ENCODE assay signal across 18 cellular contexts in the genomic region with DNA sequence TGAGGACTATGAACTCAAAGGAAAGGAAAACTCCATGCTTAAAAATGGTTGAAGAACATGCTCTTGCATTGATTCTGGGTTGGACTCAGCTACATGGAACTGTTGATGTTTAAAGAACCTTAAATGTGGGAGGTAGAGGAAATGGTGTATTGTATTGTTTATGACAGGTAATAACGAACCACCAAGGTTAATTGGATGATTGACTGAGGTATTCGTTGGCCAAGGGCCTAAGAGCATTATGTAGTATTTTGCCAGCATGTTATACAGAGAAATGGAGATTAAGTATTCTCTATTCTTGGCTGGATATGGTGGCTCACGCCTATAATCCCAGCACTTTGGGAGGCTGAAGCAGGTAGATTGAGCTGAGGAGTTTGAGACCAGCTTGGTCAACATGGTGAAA. TPM values are rescaled to one million over a fixed set of nuclear protein-coding genes. Genes with fewer than 3 reads are reported as not detected.
DNase-seq lines count a peak whose midpoint lies in the region; ATAC-seq and TF ChIP-seq lines count a peak whose summit lies in the region.
"Had no signal": no experiment of that assay in that cellular context is flagged by ENCODE, and none has a peak within 500 bp of the region (broad histone marks: within the 10 kb centered on the region; RNA-seq: fewer than 3 reads in every experiment).

No MANE protein-coding gene starts in this region.

- TF ChIP-seq POLR2A in transverse colon (IDR thresholded peaks at IDR 0.05): no peak

- no peak overlapping the region for H3K27ac ChIP-seq in GM23338 (ENCODE audit: low read depth)
- peak overlapping the region; percentile 59 for H3K27ac ChIP-seq in SJSA1
- H3K27ac ChIP-seq in transverse colon: peak overlapping the region; percentile 10 to 67 (median 64)

- DNase-seq in GM23338 (ENCODE audit: low spot score) (no peak), SJSA1 (ENCODE audit: low read depth in 1 of 2, low spot score in 2 of 2) (no peak), mesothelial cell of epicardium (ENCODE audit: low spot score in 2 of 2, unreplicated experiment in 2 of 2) (no peak), transverse colon (peak; percentile 17)
- DNase-seq: ACHN; C1 segment of cervical spinal cord; CD4-positive, CD25-positive, alpha-beta regulatory T cell; CD8-positive, alpha-beta memory T cell; COR-L47; DMS 273 treated with DMSO at 0.1 percent for 48 hours; DMS53; DND-41 had no signal

- H3F3A ChIP-seq in GM23338 (replicated peaks; ENCODE audit: low read depth): no peaks in the 10 kb centered on the region

- TF ChIP-seq CTCF in GM23338 (conservative IDR thresholded peaks at IDR 0.05; ENCODE audit: low read depth in 2 of 2) (no peak), mesothelial cell of epicardium (IDR thresholded peaks at IDR 0.05; ENCODE audit: unreplicated experiment) (no peak), transverse colon (IDR thresholded peaks at IDR 0.05) (no peak)

- H3K4me3 ChIP-seq in GM23338 (no peak overlapping the region), SJSA1 (no peak overlapping the region), transverse colon (no peak overlapping the region)
- H3K4me3 ChIP-seq: GM12878, HAP-1 had no signal

- no peaks in the 10 kb centered on the region for H3K79me2 ChIP-seq in GM23338 (replicated peaks; ENCODE audit: insufficient read depth)

- H3K9me3 ChIP-seq in SJSA1 (replicated peaks) (peaks cover 12% of the 10 kb centered on the region; the same call in 1 of the 2 replicates), transverse colon (peaks cover 20 to 22% of the 10 kb centered on the region in 2 donors)
- H3K9me3 ChIP-seq: BE2C, HAP-1 had no signal

- 43% methylated on average over 1 to 3 of the region's 3 CpGs for WGBS in transverse colon (ENCODE audit: low coverage in 1 of 2), 2 donors

- peaks cover 14% of the 10 kb centered on the region; the same call in 1 of the 2 replicates for H3K36me3 ChIP-seq in GM23338 (ENCODE audit: insufficient read depth)
- H3K36me3 ChIP-seq in SJSA1: no peaks in the 10 kb centered on the region
- no peaks in the 10 kb centered on the region for H3K36me3 ChIP-seq in transverse colon
- H3K36me3 ChIP-seq: BE2C, HAP-1 had no signal

- H3K9me2 ChIP-seq in GM23338 (ENCODE audit: insufficient read depth): no peaks in the 10 kb centered on the region

- peak overlapping the region; percentile 45; the same call in 1 of the 2 replicates for H2AFZ ChIP-seq in GM23338

- H3K27me3 ChIP-seq in GM23338 (ENCODE audit: insufficient read depth) (no peaks in the 10 kb centered on the region), SJSA1 (replicated peaks) (no peaks in the 10 kb centered on the region), transverse colon (no peaks in the 10 kb centered on the region)
- H3K27me3 ChIP-seq: BE2C had no signal

- ATAC-seq in GM23338 (no peak), HG03108 (IDR thresholded peaks at IDR 0.05; ENCODE audit: unreplicated experiment) (no peak), GM18502 (IDR thresholded peaks at IDR 0.05; ENCODE audit: poor library complexity, unreplicated experiment) (no peak), GM18511 (IDR thresholded peaks at IDR 0.05; ENCODE audit: unreplicated experiment) (no peak)
- ATAC-seq: GM12878 had no signal

- H3K4me1 ChIP-seq in GM23338 (ENCODE audit: insufficient read depth): peaks cover 8% of the 10 kb centered on the region
- H3K4me1 ChIP-seq in SJSA1 (replicated peaks): peaks cover 19% of the 10 kb centered on the region
- H3K4me1 ChIP-seq in transverse colon: peaks cover 0 to 17% (median 11%) of the 10 kb centered on the region in 4 donors
- H3K4me1 ChIP-seq: BE2C, HAP-1 had no signal

- no peak overlapping the region for H3K4me2 ChIP-seq in GM23338

- H3K27ac Mint-ChIP-seq in GM23338 (no peak overlapping the region), mesothelial cell of epicardium (peak overlapping the region; percentile 10)
- H3K27ac Mint-ChIP-seq: CD8-positive, alpha-beta memory T cell had no signal

- H3K4me1 Mint-ChIP-seq in GM23338 (peaks cover 6% of the 10 kb centered on the region; the same call in 2 of the 3 replicates), mesothelial cell of epicardium (peaks cover 7% of the 10 kb centered on the region)
- H3K4me1 Mint-ChIP-seq: CD4-positive, CD25-positive, alpha-beta regulatory T cell; CD8-positive, alpha-beta memory T cell had no signal

- H3K27me3 Mint-ChIP-seq in GM23338 (ENCODE audit: insufficient read depth, low read depth, poor library complexity): peaks cover 8% of the 10 kb centered on the region
- no peaks in the 10 kb centered on the region for H3K27me3 Mint-ChIP-seq in mesothelial cell of epicardium (ENCODE audit: low read depth)

- H3K4me3 Mint-ChIP-seq in GM23338 (no peak overlapping the region), mesothelial cell of epicardium (no peak overlapping the region)
- H3K4me3 Mint-ChIP-seq: CD4-positive, CD25-positive, alpha-beta regulatory T cell; CD8-positive, alpha-beta memory T cell had no signal

- H3K9me3 Mint-ChIP-seq in GM23338 (peaks cover 32% of the 10 kb centered on the region), mesothelial cell of epicardium (peaks cover 19% of the 10 kb centered on the region)

- TF ChIP-seq EP300 in transverse colon (IDR thresholded peaks at IDR 0.05; ENCODE audit: low read depth): no peak

- H3K36me3 Mint-ChIP-seq in GM23338 (ENCODE audit: low read depth) (peaks cover 20% of the 10 kb centered on the region), mesothelial cell of epicardium (peaks cover 12% of the 10 kb centered on the region)
- H3K36me3 Mint-ChIP-seq: CD4-positive, CD25-positive, alpha-beta regulatory T cell had no signal

- intact Hi-C loops in transverse colon (cut with DNase I; ENCODE audit: low total_unique reads): no loop called here

- H4K20me1 ChIP-seq in GM23338 (replicated peaks; ENCODE audit: insufficient read depth): no peaks in the 10 kb centered on the region

- in situ Hi-C loops in transverse colon (cut with MboI; ENCODE audit: low pct_ligation_motif_present in 1 of 4, low pct_unique_long_range_greater_than_20kb in 1 of 4, low sequenced_read_pairs in 3 of 4): loop anchor here in 3 of 4 donors (25.0 kb wide), 1 partner anchor 346 kb away; no protein-coding TSS in a partner anchor

TF ChIP-seq in GM23338, 12 proteins besides CTCF, POLR2A, EP300 and RAD21 (continues in another document):
- TF ChIP-seq, protein P1, sequence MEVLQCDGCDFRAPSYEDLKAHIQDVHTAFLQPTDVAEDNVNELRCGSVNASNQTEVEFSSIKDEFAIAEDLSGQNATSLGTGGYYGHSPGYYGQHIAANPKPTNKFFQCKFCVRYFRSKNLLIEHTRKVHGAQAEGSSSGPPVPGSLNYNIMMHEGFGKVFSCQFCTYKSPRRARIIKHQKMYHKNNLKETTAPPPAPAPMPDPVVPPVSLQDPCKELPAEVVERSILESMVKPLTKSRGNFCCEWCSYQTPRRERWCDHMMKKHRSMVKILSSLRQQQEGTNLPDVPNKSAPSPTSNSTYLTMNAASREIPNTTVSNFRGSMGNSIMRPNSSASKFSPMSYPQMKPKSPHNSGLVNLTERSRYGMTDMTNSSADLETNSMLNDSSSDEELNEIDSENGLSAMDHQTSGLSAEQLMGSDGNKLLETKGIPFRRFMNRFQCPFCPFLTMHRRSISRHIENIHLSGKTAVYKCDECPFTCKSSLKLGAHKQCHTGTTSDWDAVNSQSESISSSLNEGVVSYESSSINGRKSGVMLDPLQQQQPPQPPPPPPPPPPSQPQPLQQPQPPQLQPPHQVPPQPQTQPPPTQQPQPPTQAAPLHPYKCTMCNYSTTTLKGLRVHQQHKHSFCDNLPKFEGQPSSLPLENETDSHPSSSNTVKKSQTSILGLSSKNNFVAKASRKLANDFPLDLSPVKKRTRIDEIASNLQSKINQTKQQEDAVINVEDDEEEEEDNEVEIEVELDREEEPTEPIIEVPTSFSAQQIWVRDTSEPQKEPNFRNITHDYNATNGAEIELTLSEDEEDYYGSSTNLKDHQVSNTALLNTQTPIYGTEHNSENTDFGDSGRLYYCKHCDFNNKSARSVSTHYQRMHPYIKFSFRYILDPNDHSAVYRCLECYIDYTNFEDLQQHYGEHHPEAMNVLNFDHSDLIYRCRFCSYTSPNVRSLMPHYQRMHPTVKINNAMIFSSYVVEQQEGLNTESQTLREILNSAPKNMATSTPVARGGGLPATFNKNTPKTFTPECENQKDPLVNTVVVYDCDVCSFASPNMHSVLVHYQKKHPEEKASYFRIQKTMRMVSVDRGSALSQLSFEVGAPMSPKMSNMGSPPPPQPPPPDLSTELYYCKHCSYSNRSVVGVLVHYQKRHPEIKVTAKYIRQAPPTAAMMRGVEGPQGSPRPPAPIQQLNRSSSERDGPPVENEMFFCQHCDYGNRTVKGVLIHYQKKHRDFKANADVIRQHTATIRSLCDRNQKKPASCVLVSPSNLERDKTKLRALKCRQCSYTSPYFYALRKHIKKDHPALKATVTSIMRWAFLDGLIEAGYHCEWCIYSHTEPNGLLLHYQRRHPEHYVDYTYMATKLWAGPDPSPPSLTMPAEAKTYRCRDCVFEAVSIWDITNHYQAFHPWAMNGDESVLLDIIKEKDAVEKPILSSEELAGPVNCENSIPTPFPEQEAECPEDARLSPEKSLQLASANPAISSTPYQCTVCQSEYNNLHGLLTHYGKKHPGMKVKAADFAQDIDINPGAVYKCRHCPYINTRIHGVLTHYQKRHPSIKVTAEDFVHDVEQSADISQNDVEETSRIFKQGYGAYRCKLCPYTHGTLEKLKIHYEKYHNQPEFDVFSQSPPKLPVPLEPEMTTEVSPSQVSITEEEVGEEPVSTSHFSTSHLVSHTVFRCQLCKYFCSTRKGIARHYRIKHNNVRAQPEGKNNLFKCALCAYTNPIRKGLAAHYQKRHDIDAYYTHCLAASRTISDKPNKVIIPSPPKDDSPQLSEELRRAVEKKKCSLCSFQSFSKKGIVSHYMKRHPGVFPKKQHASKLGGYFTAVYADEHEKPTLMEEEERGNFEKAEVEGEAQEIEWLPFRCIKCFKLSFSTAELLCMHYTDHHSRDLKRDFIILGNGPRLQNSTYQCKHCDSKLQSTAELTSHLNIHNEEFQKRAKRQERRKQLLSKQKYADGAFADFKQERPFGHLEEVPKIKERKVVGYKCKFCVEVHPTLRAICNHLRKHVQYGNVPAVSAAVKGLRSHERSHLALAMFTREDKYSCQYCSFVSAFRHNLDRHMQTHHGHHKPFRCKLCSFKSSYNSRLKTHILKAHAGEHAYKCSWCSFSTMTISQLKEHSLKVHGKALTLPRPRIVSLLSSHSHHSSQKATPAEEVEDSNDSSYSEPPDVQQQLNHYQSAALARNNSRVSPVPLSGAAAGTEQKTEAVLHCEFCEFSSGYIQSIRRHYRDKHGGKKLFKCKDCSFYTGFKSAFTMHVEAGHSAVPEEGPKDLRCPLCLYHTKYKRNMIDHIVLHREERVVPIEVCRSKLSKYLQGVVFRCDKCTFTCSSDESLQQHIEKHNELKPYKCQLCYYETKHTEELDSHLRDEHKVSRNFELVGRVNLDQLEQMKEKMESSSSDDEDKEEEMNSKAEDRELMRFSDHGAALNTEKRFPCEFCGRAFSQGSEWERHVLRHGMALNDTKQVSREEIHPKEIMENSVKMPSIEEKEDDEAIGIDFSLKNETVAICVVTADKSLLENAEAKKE (CRISPR knock-in tag; IDR thresholded peaks at IDR 0.05): no peak

RNA-seq across cellular contexts. Expression of gene CDK20, which starts 59.0 kb away (rescaled TPM):
- 3.2 and 3.6 TPM in 2 replicates for total RNA-seq in GM23338 (2014; rRNA removed; shearing (Covaris generic))
- polyA plus RNA-seq in GM23338 (2016; fragmentation: Nextera tagmentation; extraction: Ambion mirVana): 2.1 and 2.5 TPM in 2 replicates
- 3.7 and 9.5 TPM in 2 replicates for total RNA-seq in SJSA1 (2014; rRNA removed; shearing (Covaris generic))
- total RNA-seq in mesothelial cell of epicardium: 32.9 to 36.0 TPM (median 34.1 TPM) in 3 replicates
- total RNA-seq in transverse colon: 10 to 100 TPM in 3 of 4 donors, 1 to 10 TPM in 1; 2.8 to 25.4 (median 12.9) TPM
